Comparison of ENCODE assay signal across 10 cellular contexts in genomic region chr1:184296466-184297243, GRCh38.
DNase-seq lines count a peak whose midpoint lies in the region; ATAC-seq and TF ChIP-seq lines count a peak whose summit lies in the region.
"Had no signal": no experiment of that assay in that cellular context is flagged by ENCODE, and none has a peak within 500 bp of the region (broad histone marks: within the 10 kb centered on the region; RNA-seq: fewer than 3 reads in every experiment).

No MANE protein-coding gene starts in this region.

- H2BK12ac ChIP-seq in trophoblast cell (ENCODE audit: low read length) = no peak overlapping the region

- no peak overlapping the region for H3K23ac ChIP-seq in trophoblast cell (ENCODE audit: low read length)

- H3K27me3 Mint-ChIP-seq in Calu3 (ENCODE audit: unreplicated experiment) = no peaks in the 10 kb centered on the region
- peaks cover 5% of the 10 kb centered on the region for H3K27me3 Mint-ChIP-seq in activated naive CD8-positive, alpha-beta T cell treated with anti-CD3 and anti-CD28 coated beads, Interleukin-2, amount 50 U/mL, for 24 hours
- H3K27me3 Mint-ChIP-seq: stimulated activated naive B cell treated with anti-CD40 and anti-IgM and Interleukin-4, amounts not matched to agents 10 μg/mL and 1 μg/mL and 100 μg/mL, for 72 hours had no signal

- no peak overlapping the region for H2BK120ac ChIP-seq in trophoblast cell (ENCODE audit: insufficient read depth, low read length, poor library complexity)

- no peak for ATAC-seq in activated naive CD8-positive, alpha-beta T cell treated with anti-CD3 and anti-CD28 coated beads, Interleukin-2, amount 50 U/mL, for 24 hours
- ATAC-seq in activated naive CD4-positive, alpha-beta T cell treated with anti-CD3 and anti-CD28 coated beads, Interleukin-2, amount 50 U/mL, for 72 hours = no peak
- ATAC-seq: stimulated activated naive B cell treated with anti-CD40 and anti-IgM and Interleukin-4, amounts not matched to agents 10 μg/mL and 1 μg/mL and 100 μg/mL, for 72 hours had no signal

- peak overlapping the region; percentile 46 for H2AFZ ChIP-seq in parathyroid adenoma
- H2AFZ ChIP-seq in trophoblast cell (ENCODE audit: insufficient read depth, low read length, poor library complexity) = no peak overlapping the region

- TF ChIP-seq CTCF in Calu3 (IDR thresholded peaks at IDR 0.05; ENCODE audit: unreplicated experiment) (no peak), fibroblast of pulmonary artery (IDR thresholded peaks at IDR 0.05; ENCODE audit: low read length, missing control alignments) (no peak), parathyroid adenoma (IDR thresholded peaks at IDR 0.05) (no peak)

- no peak overlapping the region for H3K27ac Mint-ChIP-seq in Calu3 (ENCODE audit: unreplicated experiment)
- no peak overlapping the region for H3K27ac Mint-ChIP-seq in activated naive CD8-positive, alpha-beta T cell treated with anti-CD3 and anti-CD28 coated beads, Interleukin-2, amount 50 U/mL, for 24 hours
- H3K27ac Mint-ChIP-seq in activated naive CD4-positive, alpha-beta T cell treated with anti-CD3 and anti-CD28 coated beads, Interleukin-2, amount 50 U/mL, for 72 hours = no peak overlapping the region
- H3K27ac Mint-ChIP-seq: stimulated activated naive B cell treated with anti-CD40 and anti-IgM and Interleukin-4, amounts not matched to agents 10 μg/mL and 1 μg/mL and 100 μg/mL, for 72 hours had no signal

- H4K12ac ChIP-seq in trophoblast cell (ENCODE audit: low read depth, low read length) = no peak overlapping the region

- no peaks in the 10 kb centered on the region for H3K4me1 ChIP-seq in SJCRH30
- no peaks in the 10 kb centered on the region for H3K4me1 ChIP-seq in parathyroid adenoma
- H3K4me1 ChIP-seq in trophoblast cell (ENCODE audit: control insufficient read depth in 1 of 2, insufficient read depth in 2 of 2, low read length in 2 of 2) = no peaks in the 10 kb centered on the region

- no peak overlapping the region for H2BK5ac ChIP-seq in trophoblast cell (ENCODE audit: low read depth, low read length, poor library complexity)

- H3K9ac ChIP-seq in parathyroid adenoma (no peak overlapping the region), trophoblast cell (ENCODE audit: low read length) (no peak overlapping the region)

- CTCF ChIA-PET in Calu3 (lab: Charles Lee) = no interaction called here

- H3K4me2 ChIP-seq in parathyroid adenoma (ENCODE audit: low read length) = peak overlapping the region; percentile 15
- no peak overlapping the region for H3K4me2 ChIP-seq in trophoblast cell (ENCODE audit: low read length)

- no peak overlapping the region for H4K91ac ChIP-seq in trophoblast cell (ENCODE audit: low read depth, low read length)

- H3K4me3 Mint-ChIP-seq in Calu3 (ENCODE audit: low read depth, unreplicated experiment) = no peak overlapping the region
- H3K4me3 Mint-ChIP-seq in activated naive CD8-positive, alpha-beta T cell treated with anti-CD3 and anti-CD28 coated beads, Interleukin-2, amount 50 U/mL, for 24 hours = no peak overlapping the region
- H3K4me3 Mint-ChIP-seq: stimulated activated naive B cell treated with anti-CD40 and anti-IgM and Interleukin-4, amounts not matched to agents 10 μg/mL and 1 μg/mL and 100 μg/mL, for 72 hours had no signal

- DNase-seq in Calu3 (peak; percentile 11), SJCRH30 (peak; percentile 13 to 40), fibroblast of pulmonary artery (ENCODE audit: low read depth) (peak; percentile 97), HuH-7.5 (ENCODE audit: low spot score) (no peak), trophoblast cell (no peak)
- no peak for DNase-seq in activated naive CD8-positive, alpha-beta T cell treated with anti-CD3 and anti-CD28 coated beads, Interleukin-2, amount 50 U/mL, for 24 hours
- DNase-seq in activated naive CD4-positive, alpha-beta T cell treated with anti-CD3 and anti-CD28 coated beads, Interleukin-2, amount 50 U/mL, for 72 hours (ENCODE audit: low spot score in 2 of 2) = no peak
- DNase-seq: NCI-H2029 treated with DMSO at 0.1 percent for 48 hours; stimulated activated naive B cell treated with anti-CD40 and anti-IgM and Interleukin-4, amounts not matched to agents 10 μg/mL and 1 μg/mL and 100 μg/mL, for 72 hours had no signal

- no CpG with 5 or more reads among the region's 10 CpGs for WGBS in trophoblast cell (ENCODE audit: extremely low coverage, insufficient coverage, insufficient read length)

- no peaks in the 10 kb centered on the region for H3K79me2 ChIP-seq in parathyroid adenoma
- H3K79me2 ChIP-seq in trophoblast cell (ENCODE audit: control insufficient read depth, insufficient read depth, low read length, poor library complexity) = no peaks in the 10 kb centered on the region

- H3K18ac ChIP-seq in trophoblast cell (ENCODE audit: low read length) = no peak overlapping the region

- H3K14ac ChIP-seq in trophoblast cell (ENCODE audit: low read length) = no peak overlapping the region

- H3K9me3 Mint-ChIP-seq in Calu3 (ENCODE audit: low read depth, unreplicated experiment) = peaks cover 3% of the 10 kb centered on the region
- peaks cover 5% of the 10 kb centered on the region for H3K9me3 Mint-ChIP-seq in activated naive CD8-positive, alpha-beta T cell treated with anti-CD3 and anti-CD28 coated beads, Interleukin-2, amount 50 U/mL, for 24 hours
- peaks cover 0 to 5% of the 10 kb centered on the region in 2 donors for H3K9me3 Mint-ChIP-seq in activated naive CD4-positive, alpha-beta T cell treated with anti-CD3 and anti-CD28 coated beads, Interleukin-2, amount 50 U/mL, for 72 hours

- intact Hi-C loops in Calu3 (cut with micrococcal nuclease; ENCODE audit: unreplicated experiment) = no loop called here

- H3K4me1 Mint-ChIP-seq in Calu3 (ENCODE audit: low read depth, unreplicated experiment) = no peaks in the 10 kb centered on the region
- no peaks in the 10 kb centered on the region for H3K4me1 Mint-ChIP-seq in activated naive CD8-positive, alpha-beta T cell treated with anti-CD3 and anti-CD28 coated beads, Interleukin-2, amount 50 U/mL, for 24 hours

- H3K9me3 ChIP-seq in SJCRH30 (replicated peaks) = no peaks in the 10 kb centered on the region
- no peaks in the 10 kb centered on the region for H3K9me3 ChIP-seq in parathyroid adenoma (ENCODE audit: control insufficient read depth, low read length)
- H3K9me3 ChIP-seq in trophoblast cell (ENCODE audit: insufficient read depth, low read depth, low read length) = peaks cover 2% of the 10 kb centered on the region

- H3K27ac ChIP-seq in SJCRH30 (no peak overlapping the region), parathyroid adenoma (peak overlapping the region; percentile 34), trophoblast cell (ENCODE audit: low read depth, low read length) (no peak overlapping the region)

- no TSS peak for BruUV-seq in Calu3 (replicated peaks; lab: Mats Ljungman, UMichigan)

- no peak overlapping the region for H3K4me3 ChIP-seq in SJCRH30
- H3K4me3 ChIP-seq in fibroblast of pulmonary artery (replicated peaks; ENCODE audit: low read depth, low read length) = no peak overlapping the region
- H3K4me3 ChIP-seq in parathyroid adenoma (ENCODE audit: low read depth, low read length) = no peak overlapping the region
- H3K4me3 ChIP-seq in trophoblast cell (ENCODE audit: low read depth, low read length) = no peak overlapping the region

- no peaks in the 10 kb centered on the region for H3K36me3 ChIP-seq in SJCRH30
- H3K36me3 ChIP-seq in parathyroid adenoma (ENCODE audit: control insufficient read depth, insufficient read depth, low read length) = no peaks in the 10 kb centered on the region
- H3K36me3 ChIP-seq in trophoblast cell (ENCODE audit: control insufficient read depth in 1 of 2, insufficient read depth in 2 of 2, low read length in 2 of 2) = no peaks in the 10 kb centered on the region

- H2AK5ac ChIP-seq in trophoblast cell (ENCODE audit: low read length) = no peak overlapping the region

- no peak overlapping the region for H3K4ac ChIP-seq in trophoblast cell (ENCODE audit: low read depth, low read length)

- H4K8ac ChIP-seq in trophoblast cell (ENCODE audit: low read depth, low read length) = no peak overlapping the region

- H3K27me3 ChIP-seq in SJCRH30 (no peaks in the 10 kb centered on the region), parathyroid adenoma (ENCODE audit: control insufficient read depth, insufficient read depth, low read length) (no peaks in the 10 kb centered on the region), trophoblast cell (ENCODE audit: insufficient read depth, low read length) (no peaks in the 10 kb centered on the region)

- no peaks in the 10 kb centered on the region for H3K79me1 ChIP-seq in trophoblast cell (ENCODE audit: low read length)

- no peaks in the 10 kb centered on the region for H3K36me3 Mint-ChIP-seq in Calu3 (ENCODE audit: insufficient read depth, unreplicated experiment)
- no peaks in the 10 kb centered on the region for H3K36me3 Mint-ChIP-seq in activated naive CD8-positive, alpha-beta T cell treated with anti-CD3 and anti-CD28 coated beads, Interleukin-2, amount 50 U/mL, for 24 hours (ENCODE audit: low read depth)
- H3K36me3 Mint-ChIP-seq in activated naive CD4-positive, alpha-beta T cell treated with anti-CD3 and anti-CD28 coated beads, Interleukin-2, amount 50 U/mL, for 72 hours = no peaks in the 10 kb centered on the region
- H3K36me3 Mint-ChIP-seq: stimulated activated naive B cell treated with anti-CD40 and anti-IgM and Interleukin-4, amounts not matched to agents 10 μg/mL and 1 μg/mL and 100 μg/mL, for 72 hours had no signal

Comparison
In these comparisons a context has a peak if more than half of its experiments do, and no peak if none do; other contexts are left out.
1. DNase-seq: peak in Calu3 (single experiment), SJCRH30 (2 of 2) and fibroblast of pulmonary artery (single experiment); none in HuH-7.5 (single experiment), activated naive CD8-positive, alpha-beta T cell treated with anti-CD3 and anti-CD28 coated beads, Interleukin-2, amount 50 U/mL, for 24 hours (single experiment), trophoblast cell (0 of 2) and activated naive CD4-positive, alpha-beta T cell treated with anti-CD3 and anti-CD28 coated beads, Interleukin-2, amount 50 U/mL, for 72 hours (0 of 2).